In the genomic region with DNA sequence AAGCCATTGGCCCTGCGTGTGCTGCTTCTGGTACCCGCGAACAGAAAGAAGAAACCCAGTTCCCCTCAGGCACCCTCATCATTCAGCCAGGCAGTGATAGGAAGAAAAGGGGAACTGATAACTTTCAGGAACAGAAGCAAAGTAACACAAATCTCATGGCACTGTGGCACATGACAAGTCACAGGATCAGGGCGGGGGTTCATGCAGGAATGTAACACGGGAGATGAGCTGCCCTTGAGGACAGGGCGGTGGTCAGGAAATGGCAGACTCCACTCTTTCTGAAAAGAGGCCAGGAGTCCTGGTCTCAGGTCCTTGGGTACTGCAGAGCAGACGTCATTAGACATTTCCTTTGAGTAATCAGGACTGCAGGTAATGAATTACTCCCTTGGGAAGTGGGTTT, we compare ENCODE assay signal across 9 cellular contexts.
DNase-seq lines count a peak whose midpoint lies in the region; ATAC-seq, FAIRE-seq and TF ChIP-seq lines count a peak whose summit lies in the region.
"Had no signal": no experiment of that assay in that cellular context is flagged by ENCODE, and none has a peak within 500 bp of the region (broad histone marks: within the 10 kb centered on the region; RNA-seq: fewer than 3 reads in every experiment).

No MANE protein-coding gene starts in this region.

- H3K4me1 ChIP-seq in right lobe of liver (peaks cover 0 to 9% (median 0%) of the 10 kb centered on the region in 4 donors), HepG2 (ENCODE audit: insufficient read depth, low read length) (no peaks in the 10 kb centered on the region), psoas muscle (no peaks in the 10 kb centered on the region)

- H3K36me3 ChIP-seq in right lobe of liver (no peaks in the 10 kb centered on the region), HepG2 (replicated peaks in 1 of 2; ENCODE audit: control insufficient read depth in 1 of 2, insufficient read depth in 2 of 2, low read length in 2 of 2) (no peaks in the 10 kb centered on the region), psoas muscle (ENCODE audit: insufficient read depth in 1 of 2, low read depth in 1 of 2) (no peaks in the 10 kb centered on the region)

- no peak overlapping the region for H3K4me2 ChIP-seq in HepG2 (ENCODE audit: low read depth, low read length)

- CTCF ChIA-PET in HepG2 (lab: Yijun Ruan, JAX; ENCODE audit: low intra/inter-chr PET ratio, low total read pairs), result no interaction called here
- CTCF ChIA-PET in T-cell (lab: Charles Lee), result interaction anchor here (0.6 to 1.2 kb wide), 3 partner anchors 20 to 192 kb away, joined by 3 to 4 read pairs (median 3); no protein-coding TSS in a partner anchor

- no peaks in the 10 kb centered on the region for H3K9me3 Mint-ChIP-seq in activated T-helper 2 cell treated with anti-CD3 and anti-CD28 coated beads, Interferon-gamma antibody, Interleukin-2, Interleukin-4, amounts not matched to agents 10 μg/mL and 5 μg/mL and 100 μg/mL, durations not matched to agents 14 hours and 24 hours and 36 hours
- H3K9me3 Mint-ChIP-seq in T-cell, result no peaks in the 10 kb centered on the region

- FAIRE-seq in HepG2 (lab: Jason Lieb, UNC), result no peak

- no peaks in the 10 kb centered on the region for H3K9me3 ChIP-seq in right lobe of liver
- H3K9me3 ChIP-seq in HepG2 (ENCODE audit: low read length), result no peaks in the 10 kb centered on the region
- no peaks in the 10 kb centered on the region for H3K9me3 ChIP-seq in psoas muscle

- DNase-seq in right lobe of liver, result no peak
- DNase-seq in HepG2 (ENCODE audit: low spot score), result no peak
- DNase-seq in OCI-M1 (lab: John Stamatoyannopoulos, UW), result peak; percentile 49
- DNase-seq in activated T-helper 2 cell treated with anti-CD3 and anti-CD28 coated beads, Interferon-gamma antibody, Interleukin-2, Interleukin-4, amounts not matched to agents 10 μg/mL and 5 μg/mL and 100 μg/mL, durations not matched to agents 14 hours and 24 hours and 36 hours (ENCODE audit: low spot score), result no peak
- DNase-seq in stimulated activated CD4-positive, alpha-beta T cell treated with anti-CD3 and anti-CD28 coated beads, Interleukin-4, amount 100 ng/mL, for 4 hours, result no peak
- no peak for DNase-seq in psoas muscle
- DNase-seq in T-cell, result no peak
- DNase-seq: NCI-H2227 treated with DMSO at 0.1 percent for 48 hours had no signal

- no peak overlapping the region for H3K4me3 ChIP-seq in right lobe of liver
- no peak overlapping the region for H3K4me3 ChIP-seq in HepG2 (replicated peaks in 1 of 3; ENCODE audit: insufficient read depth in 1 of 3, low read depth in 2 of 3, low read length in 3 of 3)
- H3K4me3 ChIP-seq in psoas muscle, result no peak overlapping the region

- intact Hi-C loops in right lobe of liver (cut with DNase I) (no loop called here), HepG2 (cut with micrococcal nuclease; ENCODE audit: unreplicated experiment) (no loop called here), psoas muscle (cut with DNase I) (no loop called here)
- intact Hi-C loops in activated T-helper 2 cell treated with anti-CD3 and anti-CD28 coated beads, Interferon-gamma antibody, Interleukin-2, Interleukin-4, amounts not matched to agents 10 μg/mL and 5 μg/mL and 100 μg/mL, durations not matched to agents 14 hours and 24 hours and 36 hours (cut with micrococcal nuclease), result no loop called here

- BruUV-seq in HepG2 (replicated peaks; lab: Mats Ljungman, UMichigan), result no TSS peak

- H4K20me1 ChIP-seq in HepG2 (ENCODE audit: insufficient read depth, low read length), result no peaks in the 10 kb centered on the region

- H3K36me3 Mint-ChIP-seq in activated T-helper 2 cell treated with anti-CD3 and anti-CD28 coated beads, Interferon-gamma antibody, Interleukin-2, Interleukin-4, amounts not matched to agents 10 μg/mL and 5 μg/mL and 100 μg/mL, durations not matched to agents 14 hours and 24 hours and 36 hours (ENCODE audit: low read depth), result no peaks in the 10 kb centered on the region
- H3K36me3 Mint-ChIP-seq in T-cell, result no peaks in the 10 kb centered on the region

- TF ChIP-seq EP300 in HepG2 (IDR thresholded peaks at IDR 0.05; ENCODE audit: low read depth in 2 of 2, low read length in 2 of 2), result no peak
- no peak for TF ChIP-seq EP300 in HepG2 (CRISPR knock-in tag; IDR thresholded peaks at IDR 0.05; ENCODE audit: borderline replicate concordance)

- no peak overlapping the region for H3K27ac Mint-ChIP-seq in activated T-helper 2 cell treated with anti-CD3 and anti-CD28 coated beads, Interferon-gamma antibody, Interleukin-2, Interleukin-4, amounts not matched to agents 10 μg/mL and 5 μg/mL and 100 μg/mL, durations not matched to agents 14 hours and 24 hours and 36 hours
- no peak overlapping the region for H3K27ac Mint-ChIP-seq in T-cell

- no peak overlapping the region for H3K9ac ChIP-seq in HepG2 (ENCODE audit: insufficient read depth, low read depth, low read length)

- no peaks in the 10 kb centered on the region for H3K27me3 ChIP-seq in right lobe of liver
- peaks cover 0 to 12% of the 10 kb centered on the region in 2 experiments; a peak in 3 of 5 replicates for H3K27me3 ChIP-seq in HepG2 (ENCODE audit: control insufficient read depth in 1 of 2, insufficient read depth in 2 of 2, low read length in 2 of 2)
- H3K27me3 ChIP-seq in psoas muscle (ENCODE audit: insufficient read depth in 3 of 3, low read length in 2 of 3), result no peaks in the 10 kb centered on the region

- peaks cover 8% of the 10 kb centered on the region for H3K27me3 Mint-ChIP-seq in activated T-helper 2 cell treated with anti-CD3 and anti-CD28 coated beads, Interferon-gamma antibody, Interleukin-2, Interleukin-4, amounts not matched to agents 10 μg/mL and 5 μg/mL and 100 μg/mL, durations not matched to agents 14 hours and 24 hours and 36 hours (ENCODE audit: low read depth)
- peaks cover 2 to 3% of the 10 kb centered on the region in 2 donors for H3K27me3 Mint-ChIP-seq in T-cell

- in situ Hi-C loops in HepG2 (cut with HindIII; ENCODE audit: extremely low pct_ligation_motif_present, low pct_unique_long_range_greater_than_20kb), result no loop called here

- H2AFZ ChIP-seq in HepG2 (ENCODE audit: low read length), result no peak overlapping the region

- no peak overlapping the region for H3K4me3 Mint-ChIP-seq in activated T-helper 2 cell treated with anti-CD3 and anti-CD28 coated beads, Interferon-gamma antibody, Interleukin-2, Interleukin-4, amounts not matched to agents 10 μg/mL and 5 μg/mL and 100 μg/mL, durations not matched to agents 14 hours and 24 hours and 36 hours (ENCODE audit: low read depth)
- no peak overlapping the region for H3K4me3 Mint-ChIP-seq in T-cell

- ATAC-seq in right lobe of liver, result peak; percentile 19 to 62 (median 50)
- no peak for ATAC-seq in HepG2
- ATAC-seq in HG03064 (IDR thresholded peaks at IDR 0.05; ENCODE audit: low read depth, unreplicated experiment), result peak; percentile 66
- ATAC-seq in psoas muscle, result no peak
- ATAC-seq in T-cell (replicated peaks in 1 of 4), result no peak

- no peak overlapping the region for H3K27ac ChIP-seq in right lobe of liver
- no peak overlapping the region for H3K27ac ChIP-seq in HepG2 (ENCODE audit: extremely low read length, insufficient read depth, low read length)
- no peak overlapping the region for H3K27ac ChIP-seq in psoas muscle

- TF ChIP-seq POLR2A in right lobe of liver (IDR thresholded peaks at IDR 0.05) (no peak), HepG2 (IDR thresholded peaks at IDR 0.05; ENCODE audit: insufficient read depth in 1 of 2, low read depth in 2 of 2, low read length in 2 of 2) (no peak)

- POLR2A ChIA-PET in HepG2 (lab: Yijun Ruan, JAX), result no interaction called here
- POLR2A ChIA-PET in T-cell (lab: Charles Lee), result no interaction called here

- TF ChIP-seq CTCF in right lobe of liver (IDR thresholded peaks at IDR 0.05) (no peak), HepG2 (CRISPR knock-in tag; IDR thresholded peaks at IDR 0.05) (no peak), psoas muscle (IDR thresholded peaks at IDR 0.05) (no peak)

- no peak for TF ChIP-seq RAD21 in HepG2 (CRISPR knock-in tag; IDR thresholded peaks at IDR 0.05)

- no peaks in the 10 kb centered on the region for H3K79me2 ChIP-seq in HepG2 (ENCODE audit: insufficient read depth, low read length)

- peaks cover 31% of the 10 kb centered on the region for H3K4me1 Mint-ChIP-seq in activated T-helper 2 cell treated with anti-CD3 and anti-CD28 coated beads, Interferon-gamma antibody, Interleukin-2, Interleukin-4, amounts not matched to agents 10 μg/mL and 5 μg/mL and 100 μg/mL, durations not matched to agents 14 hours and 24 hours and 36 hours (ENCODE audit: low read depth)
- H3K4me1 Mint-ChIP-seq in T-cell, result peaks cover 26 to 36% (median 29%) of the 10 kb centered on the region in 3 donors

- WGBS in right lobe of liver (ENCODE audit: insufficient coverage, low coverage, low lambda C conversion rate, missing lambda C conversion rate), result 37% methylated on average over 5 of the region's 7 CpGs
- WGBS in HepG2 (ENCODE audit: low lambda C conversion rate), result 72% methylated on average over 6 of the region's 7 CpGs
- 68 to 85% (median 81%) methylated on average over 7 of the region's 7 CpGs for WGBS in psoas muscle, 3 donors

TF ChIP-seq in HepG2, 621 proteins besides CTCF, POLR2A, EP300 and RAD21:
- no peak for TF ChIP-seq NCOA5 (CRISPR knock-in tag; IDR thresholded peaks at IDR 0.05)
- no peak for TF ChIP-seq HMGA1 (CRISPR knock-in tag; conservative IDR thresholded peaks at IDR 0.05)
- no peak for TF ChIP-seq NFRKB (IDR thresholded peaks at IDR 0.05)
- no peak for TF ChIP-seq ZNF513 (CRISPR knock-in tag; conservative IDR thresholded peaks at IDR 0.05)
- no peak for TF ChIP-seq MIXL1 (CRISPR knock-in tag; IDR thresholded peaks at IDR 0.05)
- TF ChIP-seq PAF1 (CRISPR knock-in tag; IDR thresholded peaks at IDR 0.05), result no peak

Comparison
In these comparisons a context has a peak if more than half of its experiments do, and no peak if none do; other contexts are left out.
1. ATAC-seq: peak in right lobe of liver (4 of 4) and HG03064 (single experiment); none in HepG2 (single experiment), psoas muscle (0 of 4) and T-cell (0 of 4).